In genomic region chr2:144522741-144523605, GRCh38 we compare ENCODE assay signal across 1 cellular context.
TF ChIP-seq lines count a peak whose summit lies in the region.

No MANE protein-coding gene starts in this region.

TF ChIP-seq in GM23338, 12 proteins besides CTCF, POLR2A, EP300 and RAD21 (continued from another document):
- TF ChIP-seq STAT1 (IDR thresholded peaks at IDR 0.05; ENCODE audit: unreplicated experiment) (no peak), ZNF331 (CRISPR knock-in tag; IDR thresholded peaks at IDR 0.05; ENCODE audit: low read depth) (no peak), REST (IDR thresholded peaks at IDR 0.05; ENCODE audit: unreplicated experiment) (no peak), CREB1 (CRISPR knock-in tag; IDR thresholded peaks at IDR 0.05; ENCODE audit: low read depth) (no peak), EZH2phosphoT487 (IDR thresholded peaks at IDR 0.05; ENCODE audit: unreplicated experiment) (no peak), JUNB (IDR thresholded peaks at IDR 0.05; ENCODE audit: unreplicated experiment) (no peak)
TF ChIP-seq in GM23338: peak in this region for 0.
